ENCODE assay signal across 1 cellular context in genomic region chr1:238900334-238900865, GRCh38.
TF ChIP-seq lines count a peak whose summit lies in the region.

No MANE protein-coding gene starts in this region.

TF ChIP-seq in GM23338, 12 proteins besides CTCF, POLR2A, EP300 and RAD21 (continued from another document):
- no peak for TF ChIP-seq ETS1 (IDR thresholded peaks at IDR 0.05)
- TF ChIP-seq EZH2phosphoT487 (IDR thresholded peaks at IDR 0.05; ENCODE audit: unreplicated experiment) = no peak
- no peak for TF ChIP-seq ZNF114 (CRISPR knock-in tag; IDR thresholded peaks at IDR 0.05)
- no peak for TF ChIP-seq ZNF462 (CRISPR knock-in tag; IDR thresholded peaks at IDR 0.05)
- TF ChIP-seq REST (IDR thresholded peaks at IDR 0.05; ENCODE audit: unreplicated experiment) = no peak
